ENCODE assay signal across 2 cellular contexts in the genomic region with DNA sequence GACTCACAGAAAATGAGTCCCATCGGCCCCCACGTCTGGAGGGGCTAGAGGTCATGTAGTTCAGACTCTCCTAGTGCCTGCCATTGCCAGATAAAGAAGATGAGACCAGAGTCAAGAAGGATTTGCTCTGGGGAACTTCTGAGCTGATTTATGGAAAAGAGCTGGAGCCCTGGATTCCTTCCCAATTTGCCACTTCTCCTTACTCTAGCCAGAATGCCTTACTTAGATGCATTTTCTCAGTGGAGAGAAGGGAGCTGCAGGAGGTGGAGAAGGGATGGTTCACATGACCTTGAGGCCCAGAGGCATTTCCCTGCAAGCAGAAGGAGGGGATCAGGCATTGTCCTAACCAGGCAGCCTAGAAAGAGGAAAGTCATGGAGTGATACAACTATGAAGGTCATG.
TF ChIP-seq lines count a peak whose summit lies in the region.

No MANE protein-coding gene starts in this region.

TF ChIP-seq in IMR-90, 13 proteins besides CTCF, POLR2A, EP300 and RAD21:
- TF ChIP-seq MAZ (IDR thresholded peaks at IDR 0.05; ENCODE audit: borderline replicate concordance, low read depth, low read length), result no peak
- TF ChIP-seq, protein P1, sequence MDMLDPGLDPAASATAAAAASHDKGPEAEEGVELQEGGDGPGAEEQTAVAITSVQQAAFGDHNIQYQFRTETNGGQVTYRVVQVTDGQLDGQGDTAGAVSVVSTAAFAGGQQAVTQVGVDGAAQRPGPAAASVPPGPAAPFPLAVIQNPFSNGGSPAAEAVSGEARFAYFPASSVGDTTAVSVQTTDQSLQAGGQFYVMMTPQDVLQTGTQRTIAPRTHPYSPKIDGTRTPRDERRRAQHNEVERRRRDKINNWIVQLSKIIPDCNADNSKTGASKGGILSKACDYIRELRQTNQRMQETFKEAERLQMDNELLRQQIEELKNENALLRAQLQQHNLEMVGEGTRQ (IDR thresholded peaks at IDR 0.05; ENCODE audit: low read depth, low read length), result no peak
- TF ChIP-seq, protein P2, sequence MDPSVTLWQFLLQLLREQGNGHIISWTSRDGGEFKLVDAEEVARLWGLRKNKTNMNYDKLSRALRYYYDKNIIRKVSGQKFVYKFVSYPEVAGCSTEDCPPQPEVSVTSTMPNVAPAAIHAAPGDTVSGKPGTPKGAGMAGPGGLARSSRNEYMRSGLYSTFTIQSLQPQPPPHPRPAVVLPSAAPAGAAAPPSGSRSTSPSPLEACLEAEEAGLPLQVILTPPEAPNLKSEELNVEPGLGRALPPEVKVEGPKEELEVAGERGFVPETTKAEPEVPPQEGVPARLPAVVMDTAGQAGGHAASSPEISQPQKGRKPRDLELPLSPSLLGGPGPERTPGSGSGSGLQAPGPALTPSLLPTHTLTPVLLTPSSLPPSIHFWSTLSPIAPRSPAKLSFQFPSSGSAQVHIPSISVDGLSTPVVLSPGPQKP (IDR thresholded peaks at IDR 0.05; ENCODE audit: borderline replicate concordance, low read depth, low read length), result no peak
- no peak for TF ChIP-seq BHLHE40 (IDR thresholded peaks at IDR 0.05; ENCODE audit: low read depth, low read length)
- TF ChIP-seq SMC3 (IDR thresholded peaks at IDR 0.05; ENCODE audit: low read depth, low read length), result no peak
- no peak for TF ChIP-seq NFE2L2 (IDR thresholded peaks at IDR 0.05; ENCODE audit: low read depth, low read length)
- TF ChIP-seq FOS (IDR thresholded peaks at IDR 0.05; ENCODE audit: low read depth, low read length), result no peak
- no peak for TF ChIP-seq RFX5 (IDR thresholded peaks at IDR 0.05; ENCODE audit: low read depth, low read length)
- no peak for TF ChIP-seq MXI1 (IDR thresholded peaks at IDR 0.05; ENCODE audit: borderline replicate concordance, low read depth, low read length)
- no peak for TF ChIP-seq RCOR1 (IDR thresholded peaks at IDR 0.05; ENCODE audit: insufficient replicate concordance, low read length)
- no peak for TF ChIP-seq CHD1 (IDR thresholded peaks at IDR 0.05; ENCODE audit: low read depth, low read length)
- no peak for TF ChIP-seq CEBPB (IDR thresholded peaks at IDR 0.05; ENCODE audit: low read depth, low read length)

TF ChIP-seq in H1, 55 proteins besides CTCF, POLR2A, EP300 and RAD21:
- TF ChIP-seq RXRA (IDR thresholded peaks at IDR 0.05; ENCODE audit: insufficient read depth, low read depth, low read length), result no peak
- TF ChIP-seq, protein P3, sequence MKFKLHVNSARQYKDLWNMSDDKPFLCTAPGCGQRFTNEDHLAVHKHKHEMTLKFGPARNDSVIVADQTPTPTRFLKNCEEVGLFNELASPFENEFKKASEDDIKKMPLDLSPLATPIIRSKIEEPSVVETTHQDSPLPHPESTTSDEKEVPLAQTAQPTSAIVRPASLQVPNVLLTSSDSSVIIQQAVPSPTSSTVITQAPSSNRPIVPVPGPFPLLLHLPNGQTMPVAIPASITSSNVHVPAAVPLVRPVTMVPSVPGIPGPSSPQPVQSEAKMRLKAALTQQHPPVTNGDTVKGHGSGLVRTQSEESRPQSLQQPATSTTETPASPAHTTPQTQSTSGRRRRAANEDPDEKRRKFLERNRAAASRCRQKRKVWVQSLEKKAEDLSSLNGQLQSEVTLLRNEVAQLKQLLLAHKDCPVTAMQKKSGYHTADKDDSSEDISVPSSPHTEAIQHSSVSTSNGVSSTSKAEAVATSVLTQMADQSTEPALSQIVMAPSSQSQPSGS (IDR thresholded peaks at IDR 0.05; ENCODE audit: low read length), result no peak
- no peak for TF ChIP-seq SIX5 (IDR thresholded peaks at IDR 0.05; ENCODE audit: low read depth, low read length)
- TF ChIP-seq CEBPB (IDR thresholded peaks at IDR 0.05; ENCODE audit: low read depth, low read length), result no peak
- TF ChIP-seq, protein P1 (IDR thresholded peaks at IDR 0.05; ENCODE audit: low read length), result no peak
- no peak for TF ChIP-seq JUND (IDR thresholded peaks at IDR 0.05; ENCODE audit: low read length)
- TF ChIP-seq TAF7 (optimal IDR thresholded peaks at IDR 0.05; ENCODE audit: borderline replicate concordance, low read depth, low read length), result no peak
